12 cellular contexts compared by ENCODE assay signal in the genomic region with DNA sequence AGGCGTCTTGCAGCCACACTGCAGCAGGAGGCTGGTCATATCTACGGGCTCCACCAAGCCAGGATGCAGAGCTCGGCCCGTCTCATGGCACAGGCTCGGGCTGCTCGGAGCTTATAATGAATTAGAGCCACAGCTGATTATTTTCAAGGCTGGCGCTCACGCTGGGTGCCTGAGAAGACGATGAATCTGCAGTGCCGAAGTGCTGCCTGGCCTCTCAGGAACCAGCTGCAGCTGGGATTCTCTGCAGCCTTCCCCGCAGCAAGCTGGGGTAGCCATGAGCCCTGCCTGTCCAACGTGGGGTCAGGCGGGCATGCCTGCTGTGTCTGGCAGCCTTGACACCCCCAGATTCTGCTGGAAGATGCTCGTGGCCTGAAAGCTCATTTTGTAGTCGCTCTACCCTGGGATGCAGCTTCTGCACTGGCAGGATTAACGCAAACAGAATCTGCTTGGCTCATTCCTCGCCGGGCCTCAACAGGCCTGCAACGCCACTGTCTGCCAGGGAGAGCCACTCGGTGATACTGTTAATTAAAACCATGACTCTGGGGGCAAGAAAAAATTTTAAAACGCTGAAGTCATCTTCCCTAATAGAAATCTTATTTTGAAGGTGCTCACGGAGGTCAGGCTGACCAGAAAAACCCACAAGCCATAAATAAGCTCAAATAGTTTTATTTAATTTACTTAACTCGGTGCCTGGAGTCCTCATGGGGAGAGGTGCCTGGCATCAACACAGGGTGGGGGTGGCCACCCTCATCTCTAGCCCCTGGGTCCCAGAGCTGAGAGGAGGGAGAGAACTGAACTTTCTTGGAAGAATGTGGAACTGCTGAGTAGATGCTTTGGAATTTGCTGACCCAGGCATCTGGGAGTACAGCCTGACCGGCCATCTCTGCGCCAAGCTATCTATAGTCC.
DNase-seq lines count a peak whose midpoint lies in the region; ATAC-seq, FAIRE-seq and TF ChIP-seq lines count a peak whose summit lies in the region.
"Had no signal": no experiment of that assay in that cellular context is flagged by ENCODE, and none has a peak within 500 bp of the region (broad histone marks: within the 10 kb centered on the region; RNA-seq: fewer than 3 reads in every experiment).

No MANE protein-coding gene starts in this region.

- H3K36me3 ChIP-seq in Peyer's patch: no peaks in the 10 kb centered on the region

- DNase-seq in AG04449 (ENCODE audit: low read depth, low spot score): peak; percentile 76
- DNase-seq in LHCN-M2 (ENCODE audit: low read depth): peak; percentile 47
- DNase-seq in nucleus accumbens (lab: John Stamatoyannopoulos, UW): peak in 34 of 56 donors; percentile 10 to 64 (median 36)
- DNase-seq in Peyer's patch: no peak
- DNase-seq in effector memory CD8-positive, alpha-beta T cell: no peak
- no peak for DNase-seq in stimulated activated CD4-positive, alpha-beta T cell treated with anti-CD3 and anti-CD28 coated beads, Interleukin-4, amount 100 ng/mL, for 1 hour
- DNase-seq: activated CD4-positive, alpha-beta T cell treated with anti-CD3 and anti-CD28 coated beads for 4 hours; CD8-positive, alpha-beta memory T cell; NCI-H524 had no signal

- no peak overlapping the region for H3K27ac ChIP-seq in Peyer's patch

- ATAC-seq in HG02970 (IDR thresholded peaks at IDR 0.05; ENCODE audit: low FRiP score, unreplicated experiment): no peak
- ATAC-seq in effector memory CD8-positive, alpha-beta T cell (replicated peaks): no peak

- no peaks in the 10 kb centered on the region for H3K36me3 Mint-ChIP-seq in effector memory CD8-positive, alpha-beta T cell (ENCODE audit: insufficient read depth)
- H3K36me3 Mint-ChIP-seq: CD8-positive, alpha-beta memory T cell had no signal

- no peaks in the 10 kb centered on the region for H3K9me3 ChIP-seq in Peyer's patch

- no peaks in the 10 kb centered on the region for H3K27me3 ChIP-seq in Peyer's patch

- CTCF ChIA-PET in AG04449 (lab: Yijun Ruan, JAX): interaction anchor here (0.9 to 2.5 kb wide), 8 partner anchors 12 to 1167 kb away, joined by 3 to 13 read pairs (median 4); no protein-coding TSS in a partner anchor

- TF ChIP-seq POLR2A in Peyer's patch (IDR thresholded peaks at IDR 0.05): no peak

- no peak for TF ChIP-seq CTCF in AG04449 (IDR thresholded peaks at IDR 0.05; ENCODE audit: insufficient read depth, low read length, missing control alignments)
- TF ChIP-seq CTCF in Peyer's patch (IDR thresholded peaks at IDR 0.05): no peak

- peak overlapping the region in 1 of 2 donors; percentile 62 for H3K27ac Mint-ChIP-seq in effector memory CD8-positive, alpha-beta T cell
- H3K27ac Mint-ChIP-seq: dendritic cell treated with granulocyte-macrophage colony-stimulating factor and Interleukin-4, amounts not matched to agents 40 ng/mL and 50 ng/mL, for 4 days had no signal

- POLR2A ChIA-PET in AG04449 (lab: Yijun Ruan, JAX): interaction anchor here (0.6 to 1.2 kb wide), 4 partner anchors 17 to 1164 kb away, joined by 3 to 6 read pairs (median 4); no protein-coding TSS in a partner anchor

- H3K4me1 Mint-ChIP-seq in effector memory CD8-positive, alpha-beta T cell (ENCODE audit: low read depth in 2 of 2): peaks cover 37 to 39% of the 10 kb centered on the region in 2 donors

- FAIRE-seq in endometrium (lab: Jason Lieb, UNC): peak; percentile 98

- no peaks in the 10 kb centered on the region for H3K27me3 Mint-ChIP-seq in effector memory CD8-positive, alpha-beta T cell
- H3K27me3 Mint-ChIP-seq: CD8-positive, alpha-beta memory T cell; dendritic cell treated with granulocyte-macrophage colony-stimulating factor and Interleukin-4, amounts not matched to agents 40 ng/mL and 50 ng/mL, for 4 days had no signal

- H3K4me3 Mint-ChIP-seq in effector memory CD8-positive, alpha-beta T cell: peak overlapping the region in 1 of 2 donors; percentile 10
- H3K4me3 Mint-ChIP-seq: CD8-positive, alpha-beta memory T cell; dendritic cell treated with granulocyte-macrophage colony-stimulating factor and Interleukin-4, amounts not matched to agents 40 ng/mL and 50 ng/mL, for 4 days had no signal

- H3K4me3 ChIP-seq in AG04449 (ENCODE audit: low read depth, low read length): peak overlapping the region; percentile 34
- no peak overlapping the region for H3K4me3 ChIP-seq in Peyer's patch

- H3K4me1 ChIP-seq in Peyer's patch: no peaks in the 10 kb centered on the region

- no peaks in the 10 kb centered on the region for H3K9me3 Mint-ChIP-seq in effector memory CD8-positive, alpha-beta T cell
- H3K9me3 Mint-ChIP-seq: CD8-positive, alpha-beta memory T cell; dendritic cell treated with granulocyte-macrophage colony-stimulating factor and Interleukin-4, amounts not matched to agents 40 ng/mL and 50 ng/mL, for 4 days had no signal

Comparison
In these comparisons a context has a peak if more than half of its experiments do, and no peak if none do; other contexts are left out.
1. DNase-seq: peak in AG04449 (single experiment), LHCN-M2 (single experiment) and nucleus accumbens (34 of 56); none in Peyer's patch (0 of 3), effector memory CD8-positive, alpha-beta T cell (0 of 3) and stimulated activated CD4-positive, alpha-beta T cell treated with anti-CD3 and anti-CD28 coated beads, Interleukin-4, amount 100 ng/mL, for 1 hour (single experiment).